In the genomic region with DNA sequence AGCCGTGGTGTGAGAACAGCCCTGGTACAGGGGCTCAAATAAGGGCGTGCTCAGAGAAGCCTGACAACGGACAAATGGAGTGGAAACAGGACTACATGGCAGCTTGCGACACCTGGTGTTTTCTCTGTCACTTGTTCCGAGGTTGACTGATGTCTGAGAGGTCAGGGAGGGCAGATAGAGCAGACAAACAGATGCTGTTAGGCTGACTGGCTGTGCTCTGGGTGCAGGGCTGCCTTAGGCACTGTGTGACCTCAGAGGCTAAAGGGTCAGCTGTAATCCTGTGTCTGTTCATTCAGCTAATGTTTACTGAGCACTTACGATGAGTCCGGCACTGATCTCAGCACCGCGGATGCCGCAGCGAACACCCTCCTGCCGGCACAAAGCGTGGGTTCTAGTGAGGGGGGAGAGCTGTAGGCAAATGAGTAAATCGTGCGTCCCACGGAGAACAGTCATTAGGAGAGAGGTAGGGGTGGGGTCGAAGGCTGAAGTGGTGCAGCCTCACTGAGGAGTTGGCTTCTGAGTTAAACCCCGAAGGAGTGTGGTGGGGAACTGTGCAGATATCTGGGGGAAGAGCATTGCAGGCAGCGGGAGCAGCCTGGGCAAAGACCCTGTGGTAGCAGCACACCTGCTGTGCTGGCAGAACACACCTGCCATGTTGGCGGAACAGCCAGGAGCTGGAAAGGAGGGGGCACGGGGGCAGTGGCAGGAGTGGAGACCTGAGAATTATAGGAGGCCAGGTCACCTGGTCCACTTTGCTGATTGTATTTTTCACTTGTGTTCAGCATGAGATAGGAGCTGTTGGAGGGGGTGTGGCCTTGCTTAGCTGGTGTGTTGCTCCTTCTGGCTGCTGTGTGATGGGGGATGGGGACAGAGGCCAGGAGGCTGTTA, we compare ENCODE assay signal across 8 cellular contexts. TPM values are rescaled to one million over a fixed set of nuclear protein-coding genes. Genes with fewer than 3 reads are reported as not detected.
DNase-seq lines count a peak whose midpoint lies in the region; ATAC-seq and TF ChIP-seq lines count a peak whose summit lies in the region.
"Had no signal": no experiment of that assay in that cellular context is flagged by ENCODE, and none has a peak within 500 bp of the region (broad histone marks: within the 10 kb centered on the region; RNA-seq: fewer than 3 reads in every experiment).

No MANE protein-coding gene starts in this region.

- no peaks in the 10 kb centered on the region for H3K79me2 ChIP-seq in H9 (ENCODE audit: insufficient read depth, low read length)

- no peak overlapping the region for H2BK20ac ChIP-seq in H9 (ENCODE audit: low read depth, low read length, poor library complexity, severe bottlenecking)

- no peak overlapping the region for H2AFZ ChIP-seq in H9 (ENCODE audit: low read length)

- H3K4me1 ChIP-seq in H9 (ENCODE audit: insufficient read depth, low read length) (no peaks in the 10 kb centered on the region), mucosa of stomach (ENCODE audit: control insufficient read depth, insufficient read depth, low read length) (peaks cover 39% of the 10 kb centered on the region)

- H3K18ac ChIP-seq in H9 (ENCODE audit: insufficient read length, low read depth, low read length), result no peak overlapping the region

- H3K27ac ChIP-seq in H9 (ENCODE audit: insufficient read length, low read depth, low read length), result no peak overlapping the region
- H3K27ac ChIP-seq: epithelial cell of prostate had no signal

- H3K27me3 Mint-ChIP-seq in H9 (ENCODE audit: low read depth), result no peaks in the 10 kb centered on the region

- no peak overlapping the region for H4K91ac ChIP-seq in H9 (ENCODE audit: insufficient read length, low read depth, low read length)

- H3K23ac ChIP-seq in H9 (ENCODE audit: insufficient read length, low read depth, low read length), result no peak overlapping the region

- peaks cover 62 to 95% (median 87%) of the 10 kb centered on the region in 3 experiments for H3K36me3 Mint-ChIP-seq in H9 (ENCODE audit: insufficient read depth in 1 of 3, low read depth in 3 of 3)

- H3K27me3 ChIP-seq in H9 (ENCODE audit: insufficient read depth, low read length), result no peaks in the 10 kb centered on the region
- H3K27me3 ChIP-seq in mucosa of stomach (ENCODE audit: control insufficient read depth, insufficient read depth, low read length), result no peaks in the 10 kb centered on the region

- no peak overlapping the region; the same call in 1 of the 2 replicates for H3K14ac ChIP-seq in H9 (ENCODE audit: insufficient read depth, low read length)

- H3K9me3 ChIP-seq in H9 (ENCODE audit: control insufficient read depth, low read depth, low read length) (no peaks in the 10 kb centered on the region), mucosa of stomach (ENCODE audit: control insufficient read depth, low read length) (no peaks in the 10 kb centered on the region)

- H2BK120ac ChIP-seq in H9 (ENCODE audit: low read depth, low read length, poor library complexity, severe bottlenecking), result no peak overlapping the region

- no peaks in the 10 kb centered on the region for H4K20me1 ChIP-seq in H9 (ENCODE audit: control insufficient read depth, insufficient read depth, insufficient read length)

- no peaks in the 10 kb centered on the region for H3K9me3 Mint-ChIP-seq in H9

- no peak overlapping the region for H4K8ac ChIP-seq in H9 (replicated peaks; ENCODE audit: insufficient read length, low read depth, low read length)

- no peak overlapping the region for H3K4me2 ChIP-seq in H9 (ENCODE audit: insufficient read depth, insufficient read length, low read length)

- H3K27ac Mint-ChIP-seq in H9, result peak overlapping the region in 2 of 3 experiments; percentile 34 to 83; a peak in 2 of 7 replicates

- no peaks in the 10 kb centered on the region for H3K23me2 ChIP-seq in H9 (ENCODE audit: insufficient read length, low read depth, low read length, poor library complexity, severe bottlenecking)

- DNase-seq in H9 (no peak), NCI-H146 treated with DMSO at 0.1 percent for 48 hours (lab: John Stamatoyannopoulos, UW; ENCODE audit: unreplicated experiment) (peak; percentile 80), globus pallidus (ENCODE audit: low spot score) (no peak), hepatic stellate cell (ENCODE audit: low spot score) (no peak), NCI-H524 (lab: John Stamatoyannopoulos, UW) (no peak)

- no peak overlapping the region for H3K4ac ChIP-seq in H9 (ENCODE audit: low read depth, low read length)

- no peaks in the 10 kb centered on the region for H3K79me1 ChIP-seq in H9 (ENCODE audit: insufficient read depth, low read depth, low read length, poor library complexity, severe bottlenecking)

- no peak overlapping the region for H3K56ac ChIP-seq in H9 (ENCODE audit: insufficient read length, low read depth, low read length)

- TF ChIP-seq CTCF in H9 (conservative IDR thresholded peaks at IDR 0.05), result no peak

- no peak overlapping the region for H3T11ph ChIP-seq in H9 (ENCODE audit: low read length)

- no peak overlapping the region for H3K4me3 Mint-ChIP-seq in H9

- ATAC-seq in GM18870 (IDR thresholded peaks at IDR 0.05; ENCODE audit: unreplicated experiment), result peak; percentile 92

- no peak overlapping the region for H2AK5ac ChIP-seq in H9 (ENCODE audit: insufficient read length, low read length)

- no CpG with 5 or more reads among the region's 21 CpGs for WGBS in H9 (ENCODE audit: extremely low coverage, insufficient read length, low lambda C conversion rate)

- no peak overlapping the region for H2BK5ac ChIP-seq in H9 (ENCODE audit: insufficient read length, low read length)

- no peak overlapping the region for H3K4me3 ChIP-seq in mucosa of stomach (ENCODE audit: low read length)

- H3K36me3 ChIP-seq in mucosa of stomach (ENCODE audit: control insufficient read depth, insufficient read depth, low read length), result no peaks in the 10 kb centered on the region

- H2BK15ac ChIP-seq in H9 (ENCODE audit: low read depth, low read length), result no peak overlapping the region

- no peak overlapping the region for H2BK12ac ChIP-seq in H9 (ENCODE audit: insufficient read length, low read depth, low read length)

- no peak overlapping the region for H3K9ac ChIP-seq in H9 (ENCODE audit: extremely low read depth, insufficient read length, low read length)
- H3K9ac ChIP-seq in mucosa of stomach (ENCODE audit: low read length), result peak overlapping the region; percentile 28

- H3K4me1 Mint-ChIP-seq in H9, result peaks cover 2 to 6% of the 10 kb centered on the region in 2 experiments; a peak in 2 of 4 replicates

- H4K5ac ChIP-seq in H9 (ENCODE audit: insufficient read length, low read depth, low read length), result no peak overlapping the region

RNA-seq across cellular contexts. Expression of a gene that starts 35.0 kb away (rescaled TPM):
- total RNA-seq in H9 (2021), result 68.3 and 68.8 TPM in 2 replicates

RNA-seq across cellular contexts. Expression of a gene that starts 54.3 kb away (rescaled TPM):
- 102 and 107 TPM in 2 replicates for total RNA-seq in H9 (2021)
